Comparison of ENCODE assay signal across 28 cellular contexts in the genomic region with DNA sequence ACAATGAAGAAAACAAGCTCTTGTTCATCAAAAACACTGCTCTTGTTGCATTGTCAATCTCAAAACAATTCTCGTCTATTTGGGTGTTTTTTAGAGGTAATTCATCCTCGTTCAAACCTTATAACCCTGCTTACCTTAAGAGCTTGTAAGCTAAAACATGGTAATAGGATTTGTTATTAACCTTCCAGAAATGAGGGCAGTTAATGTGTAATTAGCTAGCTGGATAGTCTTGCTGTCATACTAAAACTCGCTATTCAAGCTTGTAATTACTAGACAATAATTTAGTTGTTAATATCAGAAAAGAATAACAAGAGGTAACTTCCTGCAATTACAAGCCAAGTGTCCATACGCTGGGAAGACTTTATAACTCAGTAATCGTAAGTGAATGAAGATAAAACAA.
DNase-seq lines count a peak whose midpoint lies in the region; ATAC-seq, FAIRE-seq and TF ChIP-seq lines count a peak whose summit lies in the region.
"Had no signal": no experiment of that assay in that cellular context is flagged by ENCODE, and none has a peak within 500 bp of the region (broad histone marks: within the 10 kb centered on the region; RNA-seq: fewer than 3 reads in every experiment).

No MANE protein-coding gene starts in this region.

- H3K36me3 Mint-ChIP-seq in progenitor cell of endocrine pancreas (ENCODE audit: insufficient read depth): peaks cover 7% of the 10 kb centered on the region
- H3K36me3 Mint-ChIP-seq: activated CD4-positive, alpha-beta memory T cell treated with anti-CD3 and anti-CD28 coated beads for 36 hours had no signal

- DNase-seq in GM12891 (ENCODE audit: insufficient read length, low spot score) (no peak), NCI-H146 (lab: John Stamatoyannopoulos, UW) (peak; percentile 51), progenitor cell of endocrine pancreas (ENCODE audit: low spot score, unreplicated experiment) (no peak), OCI-M1 (lab: John Stamatoyannopoulos, UW) (no peak)
- DNase-seq in stimulated activated CD4-positive, alpha-beta T cell treated with anti-CD3 and anti-CD28 coated beads, Interleukin-2, amount 100 ng/mL, for 24 hours: no peak
- DNase-seq: activated CD4-positive, alpha-beta memory T cell treated with anti-CD3 and anti-CD28 coated beads for 36 hours; activated CD4-positive, alpha-beta T cell treated with anti-CD3 and anti-CD28 coated beads for 1 hour; activated naive CD4-positive, alpha-beta T cell treated with Interleukin-2 at 50 U/mL for 16 hours; C1 segment of cervical spinal cord; DMS53; endodermal cell; glutamatergic neuron; left ventricle myocardium inferior; NCI-H1092 treated with DMSO at 0.1 percent for 48 hours; NCI-H2029 treated with DMSO at 0.1 percent for 48 hours; NCI-H226; sigmoid colon; stimulated activated CD4-positive, alpha-beta T cell treated with anti-CD3 and anti-CD28 coated beads, Interleukin-4, amount 100 ng/mL, for 4 hours; T-helper 2 cell had no signal

- peak overlapping the region; percentile 3 to 16 for H3K4me3 ChIP-seq in duodenal mucosa (ENCODE audit: low read depth in 1 of 2, low read length in 2 of 2)
- H3K4me3 ChIP-seq: left ventricle myocardium inferior, prostate gland, sigmoid colon, tibial nerve had no signal

- no peaks in the 10 kb centered on the region for H3K9me3 ChIP-seq in duodenal mucosa (ENCODE audit: control insufficient read depth in 1 of 2, low read length in 2 of 2)
- H3K9me3 ChIP-seq: left ventricle myocardium inferior, prostate gland, sigmoid colon, tibial nerve had no signal

- H3K9me3 Mint-ChIP-seq in progenitor cell of endocrine pancreas (ENCODE audit: low read depth): no peaks in the 10 kb centered on the region
- H3K9me3 Mint-ChIP-seq: activated CD4-positive, alpha-beta memory T cell treated with anti-CD3 and anti-CD28 coated beads for 36 hours; activated T-helper 1 cell treated with anti-CD3 and anti-CD28 coated beads, Interleukin-12 subunit alpha, Interleukin-12 subunit beta, Interleukin-2, Interleukin-4 antibody, amounts not matched to agents 30 ng/mL and 10 ng/mL and 1 ng/mL, durations not matched to agents 14 hours and 24 hours and 36 hours; central memory CD8-positive, alpha-beta T cell; dendritic cell treated with granulocyte-macrophage colony-stimulating factor and Interleukin-4, amounts not matched to agents 40 ng/mL and 50 ng/mL, for 4 days; endodermal cell had no signal

- H3K27ac ChIP-seq in duodenal mucosa (ENCODE audit: low read depth, low read length): no peak overlapping the region
- H3K27ac ChIP-seq: left ventricle myocardium inferior, prostate gland, tibial nerve had no signal

- H3K4me1 ChIP-seq in duodenal mucosa (ENCODE audit: control insufficient read depth in 1 of 2, insufficient read depth in 2 of 2, low read length in 2 of 2): peaks cover 18 to 35% of the 10 kb centered on the region in 2 donors

- H3K36me3 ChIP-seq in duodenal mucosa (ENCODE audit: control insufficient read depth in 1 of 2, insufficient read depth in 2 of 2, low read length in 2 of 2): peaks cover 2% of the 10 kb centered on the region in 2 donors
- H3K36me3 ChIP-seq: prostate gland, sigmoid colon had no signal

- no peak overlapping the region for H3K4me3 Mint-ChIP-seq in progenitor cell of endocrine pancreas (ENCODE audit: low read depth)
- H3K4me3 Mint-ChIP-seq: activated CD4-positive, alpha-beta memory T cell treated with anti-CD3 and anti-CD28 coated beads for 36 hours; activated T-helper 1 cell treated with anti-CD3 and anti-CD28 coated beads, Interleukin-12 subunit alpha, Interleukin-12 subunit beta, Interleukin-2, Interleukin-4 antibody, amounts not matched to agents 30 ng/mL and 10 ng/mL and 1 ng/mL, durations not matched to agents 14 hours and 24 hours and 36 hours; central memory CD8-positive, alpha-beta T cell; dendritic cell treated with granulocyte-macrophage colony-stimulating factor and Interleukin-4, amounts not matched to agents 40 ng/mL and 50 ng/mL, for 4 days; endodermal cell had no signal

- no peak for ATAC-seq in HG02884 (IDR thresholded peaks at IDR 0.05; ENCODE audit: unreplicated experiment)
- ATAC-seq: esophagus mucosa had no signal

- peaks cover 65% of the 10 kb centered on the region for H3K4me1 Mint-ChIP-seq in progenitor cell of endocrine pancreas (ENCODE audit: low read depth)

- peak overlapping the region; percentile 96 for H3K27ac Mint-ChIP-seq in progenitor cell of endocrine pancreas
- H3K27ac Mint-ChIP-seq: activated CD4-positive, alpha-beta memory T cell treated with anti-CD3 and anti-CD28 coated beads for 36 hours; activated T-helper 1 cell treated with anti-CD3 and anti-CD28 coated beads, Interleukin-12 subunit alpha, Interleukin-12 subunit beta, Interleukin-2, Interleukin-4 antibody, amounts not matched to agents 30 ng/mL and 10 ng/mL and 1 ng/mL, durations not matched to agents 14 hours and 24 hours and 36 hours; dendritic cell treated with granulocyte-macrophage colony-stimulating factor and Interleukin-4, amounts not matched to agents 40 ng/mL and 50 ng/mL, for 4 days had no signal

- FAIRE-seq in GM12891 (lab: Jason Lieb, UNC): peak; percentile 26
- FAIRE-seq: GM12892 had no signal

- no peaks in the 10 kb centered on the region for H3K27me3 Mint-ChIP-seq in progenitor cell of endocrine pancreas
- H3K27me3 Mint-ChIP-seq: activated CD4-positive, alpha-beta memory T cell treated with anti-CD3 and anti-CD28 coated beads for 36 hours; central memory CD8-positive, alpha-beta T cell; dendritic cell treated with granulocyte-macrophage colony-stimulating factor and Interleukin-4, amounts not matched to agents 40 ng/mL and 50 ng/mL, for 4 days had no signal

- no peaks in the 10 kb centered on the region for H3K27me3 ChIP-seq in duodenal mucosa (ENCODE audit: control insufficient read depth in 1 of 2, insufficient read depth in 2 of 2, low read length in 2 of 2)
- H3K27me3 ChIP-seq: sigmoid colon, tibial nerve had no signal

- no peak for TF ChIP-seq CTCF in progenitor cell of endocrine pancreas (IDR thresholded peaks at IDR 0.05; ENCODE audit: unreplicated experiment)

- no peak overlapping the region for H3K9ac ChIP-seq in duodenal mucosa (ENCODE audit: low read depth in 1 of 2, low read length in 2 of 2)

- TF ChIP-seq POLR2A in GM12891 (IDR thresholded peaks at IDR 0.05; ENCODE audit: low read depth, low read length): no peak

TF ChIP-seq in GM12891, 5 proteins besides CTCF, POLR2A, EP300 and RAD21:
- TF ChIP-seq PAX5 (IDR thresholded peaks at IDR 0.05; ENCODE audit: insufficient read depth, low read length, severe bottlenecking) (no peak), POLR2AphosphoS5 (IDR thresholded peaks at IDR 0.05; ENCODE audit: low read depth, low read length) (no peak), SPI1 (IDR thresholded peaks at IDR 0.05; ENCODE audit: low read depth, low read length) (no peak), POU2F2 (IDR thresholded peaks at IDR 0.05; ENCODE audit: low read depth, low read length) (no peak), TAF1 (IDR thresholded peaks at IDR 0.05; ENCODE audit: low read depth, low read length) (no peak)
